ENCODE assay signal across 16 cellular contexts in genomic region chr18:49758263-49758610, GRCh38.
"Had no signal": no experiment of that assay in that cellular context is flagged by ENCODE, and none has a peak within 500 bp of the region (broad histone marks: within the 10 kb centered on the region; RNA-seq: fewer than 3 reads in every experiment).

No MANE protein-coding gene starts in this region.

- H3K36me3 ChIP-seq: esophagus squamous epithelium, right atrium auricular region, sigmoid colon, stomach, thoracic aorta had no signal

- DNase-seq: effector memory CD8-positive, alpha-beta T cell; esophagus squamous epithelium; foreskin fibroblast; naive thymus-derived CD4-positive, alpha-beta T cell; posterior cingulate gyrus; sigmoid colon; stimulated activated CD4-positive, alpha-beta T cell treated with anti-CD3 and anti-CD28 coated beads, Interleukin-4, amount 100 ng/mL, for 4 hours; stimulated activated naive CD4-positive, alpha-beta T cell; stomach; substantia nigra; trophoblast cell had no signal

- H3K27ac ChIP-seq: esophagus squamous epithelium, hepatocyte, right atrium auricular region, sigmoid colon, skin epidermis, stomach, thoracic aorta had no signal

- H3K4me2 ChIP-seq: hepatocyte had no signal

- H2AFZ ChIP-seq: hepatocyte had no signal

- H3K36me3 Mint-ChIP-seq: naive thymus-derived CD4-positive, alpha-beta T cell had no signal

- H3K4me3 ChIP-seq: esophagus squamous epithelium, hepatocyte, right atrium auricular region, sigmoid colon, skin epidermis, stomach, thoracic aorta had no signal

- H3K9me3 Mint-ChIP-seq: dendritic cell treated with granulocyte-macrophage colony-stimulating factor and Interleukin-4, amounts not matched to agents 40 ng/mL and 50 ng/mL, for 4 days; effector memory CD8-positive, alpha-beta T cell had no signal

- H3K9me3 ChIP-seq: esophagus squamous epithelium, right atrium auricular region, sigmoid colon, stomach, thoracic aorta had no signal

- H3K4me3 Mint-ChIP-seq: dendritic cell treated with granulocyte-macrophage colony-stimulating factor and Interleukin-4, amounts not matched to agents 40 ng/mL and 50 ng/mL, for 4 days; effector memory CD8-positive, alpha-beta T cell; naive thymus-derived CD4-positive, alpha-beta T cell had no signal

- H3K4me1 ChIP-seq: esophagus squamous epithelium, right atrium auricular region, sigmoid colon, stomach had no signal

- ATAC-seq: effector memory CD8-positive, alpha-beta T cell; naive thymus-derived CD4-positive, alpha-beta T cell had no signal

- H3K27ac Mint-ChIP-seq: dendritic cell treated with granulocyte-macrophage colony-stimulating factor and Interleukin-4, amounts not matched to agents 40 ng/mL and 50 ng/mL, for 4 days had no signal

- H3K79me2 ChIP-seq: hepatocyte had no signal

- H3K27me3 ChIP-seq: hepatocyte, right atrium auricular region, sigmoid colon had no signal
